Comparison of ENCODE assay signal across 8 cellular contexts in genomic region chr9:133458643-133459312, GRCh38. TPM values are rescaled to one million over a fixed set of nuclear protein-coding genes. Genes with fewer than 3 reads are reported as not detected.
DNase-seq lines count a peak whose midpoint lies in the region; ATAC-seq and TF ChIP-seq lines count a peak whose summit lies in the region.

No MANE protein-coding gene starts in this region.

- H3K9ac ChIP-seq in skeletal muscle satellite cell (ENCODE audit: low read depth, low read length) = no peak overlapping the region

- H3K4me1 ChIP-seq in Peyer's patch (peaks cover 0 to 22% (median 3%) of the 10 kb centered on the region in 4 donors), esophagus muscularis mucosa (peaks cover 11 to 23% (median 19%) of the 10 kb centered on the region in 4 donors), skeletal muscle satellite cell (ENCODE audit: control insufficient read depth, insufficient read depth, low read length) (peaks cover 10% of the 10 kb centered on the region)

- intact Hi-C loops in esophagus muscularis mucosa (cut with DNase I) = no loop called here

- DNase-seq in DMS79 treated with DMSO at 0.1 percent for 48 hours (lab: John Stamatoyannopoulos, UW) = peak; percentile 15
- no peak for DNase-seq in DMS79 (lab: John Stamatoyannopoulos, UW)
- no peak for DNase-seq in Peyer's patch
- DNase-seq in esophagus muscularis mucosa (ENCODE audit: extremely low spot score) = no peak
- no peak for DNase-seq in NCI-H1092 treated with DMSO at 0.1 percent for 48 hours (lab: John Stamatoyannopoulos, UW)
- DNase-seq in HCEC 1CT = no peak

- H3K9me3 ChIP-seq in Peyer's patch (no peaks in the 10 kb centered on the region), esophagus muscularis mucosa (no peaks in the 10 kb centered on the region), skeletal muscle satellite cell (replicated peaks; ENCODE audit: low read length) (no peaks in the 10 kb centered on the region)

- H3K36me3 ChIP-seq in Peyer's patch = peaks cover 0 to 6% (median 0%) of the 10 kb centered on the region in 3 donors
- peaks cover 0 to 12% (median 4%) of the 10 kb centered on the region in 4 donors for H3K36me3 ChIP-seq in esophagus muscularis mucosa
- no peaks in the 10 kb centered on the region for H3K36me3 ChIP-seq in skeletal muscle satellite cell (ENCODE audit: insufficient read depth, low read length)

- H3K4me3 ChIP-seq in Peyer's patch = peak overlapping the region in 3 of 4 donors; percentile 68 to 95 (median 77)
- H3K4me3 ChIP-seq in esophagus muscularis mucosa = peak overlapping the region; percentile 76 to 88 (median 86)
- H3K4me3 ChIP-seq in skeletal muscle satellite cell (ENCODE audit: low read length) = peak overlapping the region; percentile 97

- no peaks in the 10 kb centered on the region for H3K27me3 ChIP-seq in Peyer's patch
- H3K27me3 ChIP-seq in esophagus muscularis mucosa = no peaks in the 10 kb centered on the region
- peaks cover 5% of the 10 kb centered on the region for H3K27me3 ChIP-seq in skeletal muscle satellite cell (ENCODE audit: control insufficient read depth, insufficient read depth, low read length)

- H3K27ac ChIP-seq in Peyer's patch (peak overlapping the region in 3 of 4 donors; percentile 88 to 99 (median 91)), esophagus muscularis mucosa (replicated peaks in 1 of 4) (peak overlapping the region; percentile 92 to 95 (median 94))

- TF ChIP-seq EP300 in esophagus muscularis mucosa (IDR thresholded peaks at IDR 0.05) = no peak

- TF ChIP-seq POLR2A in Peyer's patch (IDR thresholded peaks at IDR 0.05) = no peak
- no peak for TF ChIP-seq POLR2A in esophagus muscularis mucosa (IDR thresholded peaks at IDR 0.05; ENCODE audit: low read depth)

- no peak for TF ChIP-seq CTCF in Peyer's patch (IDR thresholded peaks at IDR 0.05)
- TF ChIP-seq CTCF in esophagus muscularis mucosa (IDR thresholded peaks at IDR 0.05) = no peak

- no peak for ATAC-seq in HG03196 (IDR thresholded peaks at IDR 0.05; ENCODE audit: unreplicated experiment)

- WGBS in esophagus muscularis mucosa = 74% methylated on average over 13 of the region's 16 CpGs

- H3K4me2 ChIP-seq in skeletal muscle satellite cell (ENCODE audit: low read length) = peak overlapping the region; percentile 96

RNA-seq across cellular contexts. Expression of gene CACFD1, which starts 1.0 kb away (rescaled TPM):
- total RNA-seq in Peyer's patch (10 to 100 TPM; 13.2 to 68.5 (median 54.4) TPM), esophagus muscularis mucosa (10 to 100 TPM; 12.5 to 27.8 (median 19.6) TPM)
- 0.51 and 0.66 TPM in 2 replicates for total RNA-seq in skeletal muscle satellite cell (2012; rRNA removed)

RNA-seq across cellular contexts. Expression of gene SLC2A6, which starts 20.1 kb away (rescaled TPM):
- total RNA-seq in Peyer's patch = 10 to 100 TPM in 1 of 4 donors, 1 to 10 TPM in 2, under 1 TPM in 1; 0.95 to 10.7 (median 2.2) TPM
- total RNA-seq in esophagus muscularis mucosa = 1 to 10 TPM; 2.9 to 8.6 (median 5.9) TPM
- 23.2 and 28.4 TPM in 2 replicates for total RNA-seq in skeletal muscle satellite cell (2012; rRNA removed)

RNA-seq across cellular contexts. Expression of gene ADAMTS13, which starts 36.6 kb away (rescaled TPM):
- 10 to 100 TPM in 1 of 4 donors, 1 to 10 TPM in 3; 4.4 to 13.2 (median 5.7) TPM for total RNA-seq in Peyer's patch
- 1 to 10 TPM; 1.3 to 1.7 (median 1.4) TPM for total RNA-seq in esophagus muscularis mucosa
- 1.0 and 1.3 TPM in 2 replicates for total RNA-seq in skeletal muscle satellite cell (2012; rRNA removed)

RNA-seq across cellular contexts. Expression of gene REXO4, which starts 41.0 kb away (rescaled TPM):
- 10 to 100 TPM; 15.6 to 37.1 (median 19.4) TPM for total RNA-seq in Peyer's patch
- 10 to 100 TPM; 15.0 to 28.9 (median 22.4) TPM for total RNA-seq in esophagus muscularis mucosa
- 13.5 and 16.2 TPM in 2 replicates for total RNA-seq in skeletal muscle satellite cell (2012; rRNA removed)
